8 cellular contexts compared by ENCODE assay signal in genomic region chr7:39950473-39951155, GRCh38. TPM values are rescaled to one million over a fixed set of nuclear protein-coding genes. Genes with fewer than 3 reads are reported as not detected.
DNase-seq lines count a peak whose midpoint lies in the region; ATAC-seq and TF ChIP-seq lines count a peak whose summit lies in the region.

No MANE protein-coding gene starts in this region.

- H3K4me1 Mint-ChIP-seq in activated CD4-positive, alpha-beta T cell treated with anti-CD3 and anti-CD28 coated beads for 36 hours: peaks cover 38% of the 10 kb centered on the region
- peaks cover 39% of the 10 kb centered on the region for H3K4me1 Mint-ChIP-seq in chondrocyte (ENCODE audit: low read depth)

- under 1% methylated on average over 84 of the region's 84 CpGs for WGBS in HUES64

- peak overlapping the region; percentile 86 for H3K27ac Mint-ChIP-seq in activated CD4-positive, alpha-beta T cell treated with anti-CD3 and anti-CD28 coated beads for 36 hours
- H3K27ac Mint-ChIP-seq in chondrocyte (ENCODE audit: unreplicated experiment): peak overlapping the region; percentile 99

- H3K27me3 Mint-ChIP-seq in activated CD4-positive, alpha-beta T cell treated with anti-CD3 and anti-CD28 coated beads for 36 hours: no peaks in the 10 kb centered on the region
- H3K27me3 Mint-ChIP-seq in chondrocyte (ENCODE audit: low read depth): no peaks in the 10 kb centered on the region

- POLR2A ChIA-PET in activated CD4-positive, alpha-beta T cell treated with anti-CD3 and anti-CD28 coated beads for 36 hours (lab: Charles Lee): interaction anchor here (0.6 to 0.9 kb wide), 2 partner anchors 19 to 232 kb away, joined by 3 read pairs; no protein-coding TSS in a partner anchor

- CTCF ChIA-PET in activated CD4-positive, alpha-beta T cell treated with anti-CD3 and anti-CD28 coated beads for 36 hours (lab: Charles Lee): interaction anchor here (0.6 to 2.2 kb wide), 3 partner anchors 10 to 102 kb away, joined by 3 to 22 read pairs (median 3); no protein-coding TSS in a partner anchor

- ATAC-seq in activated CD4-positive, alpha-beta T cell treated with anti-CD3 and anti-CD28 coated beads for 36 hours: no peak
- ATAC-seq in HG02885 (IDR thresholded peaks at IDR 0.05; ENCODE audit: poor library complexity, unreplicated experiment): no peak

- peaks cover 19% of the 10 kb centered on the region for H3K36me3 Mint-ChIP-seq in activated CD4-positive, alpha-beta T cell treated with anti-CD3 and anti-CD28 coated beads for 36 hours (ENCODE audit: low read depth)
- H3K36me3 Mint-ChIP-seq in chondrocyte (ENCODE audit: low read depth): peaks cover 5% of the 10 kb centered on the region

- no peaks in the 10 kb centered on the region for H3K9me3 ChIP-seq in HUES64 (ENCODE audit: insufficient read depth, low read depth, low read length)

- peak overlapping the region; percentile 93 for H3K4me3 Mint-ChIP-seq in activated CD4-positive, alpha-beta T cell treated with anti-CD3 and anti-CD28 coated beads for 36 hours
- peak overlapping the region; percentile 90 for H3K4me3 Mint-ChIP-seq in chondrocyte (ENCODE audit: unreplicated experiment)

- H3K9me3 Mint-ChIP-seq in activated CD4-positive, alpha-beta T cell treated with anti-CD3 and anti-CD28 coated beads for 36 hours (ENCODE audit: low read depth): no peaks in the 10 kb centered on the region
- H3K9me3 Mint-ChIP-seq in chondrocyte (ENCODE audit: low read depth): no peaks in the 10 kb centered on the region

- peak overlapping the region; percentile 94 for H3K27ac ChIP-seq in HUES64 (ENCODE audit: low read depth, low read length)

- H3K27me3 ChIP-seq in HUES64 (ENCODE audit: insufficient read depth, low read length): no peaks in the 10 kb centered on the region

- intact Hi-C loops in activated CD4-positive, alpha-beta T cell treated with anti-CD3 and anti-CD28 coated beads for 36 hours (cut with DNase I, micrococcal nuclease): loop anchor here (1.0 to 10.0 kb wide), 6 partner anchors 36 to 1776 kb away; partner anchors contain the start of genes STARD3NL (in 1 of the 2) and YAE1 (in 1 of the 2)

- 0 out of 2 replicates have a peak, but pooled peaks cover 3% of the 10 kb centered on the region for H3K36me3 ChIP-seq in HUES64 (ENCODE audit: insufficient read depth, low read length)

- TF ChIP-seq CTCF in chondrocyte (IDR thresholded peaks at IDR 0.05): no peak

- peak overlapping the region; percentile 75 for H3K4me3 ChIP-seq in HUES64 (ENCODE audit: low read length)

- H3K9ac ChIP-seq in HUES64 (ENCODE audit: low read depth, low read length): peak overlapping the region; percentile 84

- peaks cover 17% of the 10 kb centered on the region for H3K4me1 ChIP-seq in HUES64 (ENCODE audit: insufficient read depth, low read length)

- DNase-seq in GDM1 (lab: John Stamatoyannopoulos, UW): peak; percentile 32
- peak; percentile 66 for DNase-seq in activated CD4-positive, alpha-beta T cell treated with anti-CD3 and anti-CD28 coated beads for 36 hours
- DNase-seq in chondrocyte (ENCODE audit: low spot score): no peak
- peak; percentile 73 for DNase-seq in left kidney (ENCODE audit: low read depth, low spot score)
- peak; percentile 45 to 53 for DNase-seq in stimulated activated CD4-positive, alpha-beta T cell treated with anti-CD3 and anti-CD28 coated beads, Interleukin-2, amount 100 ng/mL, for 24 hours
- no peak for DNase-seq in GF-D8 (lab: John Stamatoyannopoulos, UW)

RNA-seq across cellular contexts. Expression of gene CDK13, which starts 0.6 kb away (rescaled TPM):
- 29.2 TPM for polyA plus RNA-seq in HUES64 (2013, experiment 1 of 2)
- polyA plus RNA-seq in HUES64 (2013, experiment 2 of 2): 27.5 TPM
- 10 to 100 TPM; 34.8 to 47.6 TPM for total RNA-seq in activated CD4-positive, alpha-beta T cell treated with anti-CD3 and anti-CD28 coated beads for 36 hours
- 55.8 to 66.6 TPM (median 58.8 TPM) in 3 replicates for total RNA-seq in chondrocyte

Comparison
In these comparisons a context has a peak if more than half of its experiments do, and no peak if none do; other contexts are left out.
1. DNase-seq: peak in GDM1 (single experiment), activated CD4-positive, alpha-beta T cell treated with anti-CD3 and anti-CD28 coated beads for 36 hours (single experiment), left kidney (single experiment) and stimulated activated CD4-positive, alpha-beta T cell treated with anti-CD3 and anti-CD28 coated beads, Interleukin-2, amount 100 ng/mL, for 24 hours (2 of 2); none in chondrocyte (single experiment) and GF-D8 (single experiment).